Comparison of ENCODE assay signal across 8 cellular contexts in genomic region chr21:34889287-34889536, GRCh38.
DNase-seq lines count a peak whose midpoint lies in the region; ATAC-seq and TF ChIP-seq lines count a peak whose summit lies in the region.

No MANE protein-coding gene starts in this region.

- no peak overlapping the region for H3K9ac ChIP-seq in SK-N-MC (ENCODE audit: insufficient read length)

- in situ Hi-C loops in astrocyte of the spinal cord (cut with HindIII; ENCODE audit: low sequenced_read_pairs), result no loop called here

- DNase-seq in NCI-H1436 (lab: John Stamatoyannopoulos, UW), result peak; percentile 37
- DNase-seq in NCI-H1436 treated with DMSO at 0.1 percent for 48 hours (lab: John Stamatoyannopoulos, UW), result no peak
- DNase-seq in SK-N-MC (ENCODE audit: low read depth, low spot score), result no peak
- DNase-seq in astrocyte of the spinal cord (ENCODE audit: low read depth, low spot score), result peak; percentile 80
- peak; percentile 71 for DNase-seq in islet precursor cell
- DNase-seq in stimulated activated CD4-positive, alpha-beta T cell treated with anti-CD3 and anti-CD28 coated beads, Interleukin-1b, Interleukin-23, amount 100 ng/mL, for 48 hours, result peak; percentile 67
- DNase-seq in occipital lobe (lab: John Stamatoyannopoulos, UW), result no peak

- no peak overlapping the region for H3K27ac ChIP-seq in SK-N-MC

- H3K9me3 ChIP-seq in SK-N-MC (ENCODE audit: low read depth, low read length), result no peaks in the 10 kb centered on the region

- ATAC-seq in HG03457 (IDR thresholded peaks at IDR 0.05; ENCODE audit: unreplicated experiment), result peak; percentile 13

- TF ChIP-seq CTCF in astrocyte of the spinal cord (IDR thresholded peaks at IDR 0.05; ENCODE audit: low read depth, low read length), result no peak

- H3K4me3 ChIP-seq in SK-N-MC (peak overlapping the region; percentile 61), astrocyte of the spinal cord (ENCODE audit: low read depth, low read length) (peak overlapping the region; percentile 62)

- no peaks in the 10 kb centered on the region for H3K36me3 ChIP-seq in SK-N-MC (ENCODE audit: insufficient read depth, low read length)

Comparison
In these comparisons a context has a peak if more than half of its experiments do, and no peak if none do; other contexts are left out.
1. DNase-seq: peak in NCI-H1436 (single experiment), astrocyte of the spinal cord (single experiment), islet precursor cell (single experiment) and stimulated activated CD4-positive, alpha-beta T cell treated with anti-CD3 and anti-CD28 coated beads, Interleukin-1b, Interleukin-23, amount 100 ng/mL, for 48 hours (single experiment); none in NCI-H1436 treated with DMSO at 0.1 percent for 48 hours (single experiment), SK-N-MC (single experiment) and occipital lobe (single experiment).